1 cellular context compared by ENCODE assay signal in genomic region chr13:54945978-54946377, GRCh38.
TF ChIP-seq lines count a peak whose summit lies in the region.

No MANE protein-coding gene starts in this region.

TF ChIP-seq in GM23338, 12 proteins besides CTCF, POLR2A, EP300 and RAD21:
- TF ChIP-seq ZNF462 (CRISPR knock-in tag; IDR thresholded peaks at IDR 0.05) (peak; percentile 27; the same call in 1 of the 2 replicates), ZNF114 (CRISPR knock-in tag; IDR thresholded peaks at IDR 0.05) (no peak), STAT1 (IDR thresholded peaks at IDR 0.05; ENCODE audit: unreplicated experiment) (no peak), ZNF331 (CRISPR knock-in tag; IDR thresholded peaks at IDR 0.05; ENCODE audit: low read depth) (no peak), CREB1 (CRISPR knock-in tag; IDR thresholded peaks at IDR 0.05; ENCODE audit: low read depth) (no peak), NANOG (IDR thresholded peaks at IDR 0.05; ENCODE audit: borderline replicate concordance) (peak; percentile 99), EZH2 (IDR thresholded peaks at IDR 0.05; ENCODE audit: low read depth, unreplicated experiment) (no peak), ETS1 (IDR thresholded peaks at IDR 0.05) (no peak), POLR2AphosphoS5 (IDR thresholded peaks at IDR 0.05; ENCODE audit: low read depth) (no peak), EZH2phosphoT487 (IDR thresholded peaks at IDR 0.05; ENCODE audit: unreplicated experiment) (no peak), JUNB (IDR thresholded peaks at IDR 0.05; ENCODE audit: unreplicated experiment) (no peak)
- TF ChIP-seq, protein P1, sequence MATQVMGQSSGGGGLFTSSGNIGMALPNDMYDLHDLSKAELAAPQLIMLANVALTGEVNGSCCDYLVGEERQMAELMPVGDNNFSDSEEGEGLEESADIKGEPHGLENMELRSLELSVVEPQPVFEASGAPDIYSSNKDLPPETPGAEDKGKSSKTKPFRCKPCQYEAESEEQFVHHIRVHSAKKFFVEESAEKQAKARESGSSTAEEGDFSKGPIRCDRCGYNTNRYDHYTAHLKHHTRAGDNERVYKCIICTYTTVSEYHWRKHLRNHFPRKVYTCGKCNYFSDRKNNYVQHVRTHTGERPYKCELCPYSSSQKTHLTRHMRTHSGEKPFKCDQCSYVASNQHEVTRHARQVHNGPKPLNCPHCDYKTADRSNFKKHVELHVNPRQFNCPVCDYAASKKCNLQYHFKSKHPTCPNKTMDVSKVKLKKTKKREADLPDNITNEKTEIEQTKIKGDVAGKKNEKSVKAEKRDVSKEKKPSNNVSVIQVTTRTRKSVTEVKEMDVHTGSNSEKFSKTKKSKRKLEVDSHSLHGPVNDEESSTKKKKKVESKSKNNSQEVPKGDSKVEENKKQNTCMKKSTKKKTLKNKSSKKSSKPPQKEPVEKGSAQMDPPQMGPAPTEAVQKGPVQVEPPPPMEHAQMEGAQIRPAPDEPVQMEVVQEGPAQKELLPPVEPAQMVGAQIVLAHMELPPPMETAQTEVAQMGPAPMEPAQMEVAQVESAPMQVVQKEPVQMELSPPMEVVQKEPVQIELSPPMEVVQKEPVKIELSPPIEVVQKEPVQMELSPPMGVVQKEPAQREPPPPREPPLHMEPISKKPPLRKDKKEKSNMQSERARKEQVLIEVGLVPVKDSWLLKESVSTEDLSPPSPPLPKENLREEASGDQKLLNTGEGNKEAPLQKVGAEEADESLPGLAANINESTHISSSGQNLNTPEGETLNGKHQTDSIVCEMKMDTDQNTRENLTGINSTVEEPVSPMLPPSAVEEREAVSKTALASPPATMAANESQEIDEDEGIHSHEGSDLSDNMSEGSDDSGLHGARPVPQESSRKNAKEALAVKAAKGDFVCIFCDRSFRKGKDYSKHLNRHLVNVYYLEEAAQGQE (IDR thresholded peaks at IDR 0.05; ENCODE audit: unreplicated experiment): no peak
TF ChIP-seq in GM23338: peak in this region for 2.
